Comparison of ENCODE assay signal across 17 cellular contexts in the genomic region with DNA sequence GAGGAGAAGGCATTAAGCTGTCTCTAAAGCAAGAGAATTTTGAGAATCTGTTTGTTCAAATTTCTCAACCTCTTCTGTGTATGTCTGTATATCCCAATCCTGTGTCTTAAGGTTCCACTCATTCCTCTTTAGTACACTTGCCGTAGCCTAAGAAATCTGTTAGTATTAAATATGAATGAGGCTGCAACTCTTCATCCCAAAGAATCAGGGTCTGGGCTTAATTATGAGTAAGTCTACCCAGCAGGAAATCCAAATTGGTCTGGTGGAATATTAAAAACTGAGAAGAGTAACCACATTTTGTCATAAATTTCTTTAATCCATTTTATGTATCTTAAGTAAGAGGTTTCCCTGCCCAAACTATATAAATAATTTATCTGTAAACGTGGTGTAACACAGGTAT.
"Had no signal": no experiment of that assay in that cellular context is flagged by ENCODE, and none has a peak within 500 bp of the region (broad histone marks: within the 10 kb centered on the region; RNA-seq: fewer than 3 reads in every experiment).

No MANE protein-coding gene starts in this region.

- H3K27ac ChIP-seq: RWPE1 had no signal

- ATAC-seq: SK-N-SH treated with all-trans-retinoic acid at 6 μM for 48 hours had no signal

- DNase-seq: KBM-7, MV-4-11, NCI-H1092, NCI-H1105 treated with DMSO at 0.1 percent for 48 hours, NCI-H1417 treated with DMSO at 0.1 percent for 48 hours, NCI-H146, NCI-H1694 treated with DMSO at 0.1 percent for 48 hours, NCI-H1930, NCI-H2081, NCI-H2107, NCI-H2227 treated with DMSO at 0.1 percent for 48 hours, NCI-H524, NCI-H526 treated with DMSO at 0.1 percent for 48 hours, NCI-H748 treated with DMSO at 0.1 percent for 48 hours, SHP77 had no signal
